Comparison of ENCODE assay signal across 10 cellular contexts in the genomic region with DNA sequence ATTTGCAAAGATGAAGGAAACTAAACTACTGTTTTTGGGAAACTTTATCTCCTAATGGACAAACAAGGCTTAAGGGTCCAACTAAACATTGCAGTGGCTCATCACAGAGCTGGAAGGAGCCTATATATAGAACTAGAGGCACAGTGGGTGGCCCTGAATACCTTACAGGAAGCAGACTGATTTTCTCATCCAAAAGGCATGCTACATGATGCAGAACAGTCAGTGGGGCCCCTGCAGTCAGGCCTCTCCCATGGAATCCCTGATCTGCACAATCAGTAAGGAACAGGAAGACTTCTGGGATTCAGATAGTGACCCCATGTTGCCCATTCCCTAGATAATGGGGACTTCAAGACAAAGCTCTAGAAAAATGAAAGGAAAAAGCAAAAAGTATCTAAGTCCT. TPM values are rescaled to one million over a fixed set of nuclear protein-coding genes. Genes with fewer than 3 reads are reported as not detected.
A peak's percentile ranks its signal among the peaks of the same experiment; 100 is the strongest.
DNase-seq lines count a peak whose midpoint lies in the region; ATAC-seq, FAIRE-seq and TF ChIP-seq lines count a peak whose summit lies in the region.
"Had no signal": no experiment of that assay in that cellular context is flagged by ENCODE, and none has a peak within 500 bp of the region (broad histone marks: within the 10 kb centered on the region; RNA-seq: fewer than 3 reads in every experiment).

No MANE protein-coding gene starts in this region.

- peak overlapping the region; percentile 84 for H3K4me2 ChIP-seq in A549

- TF ChIP-seq CTCF in A549 (IDR thresholded peaks at IDR 0.05) (no peak), fibroblast of the aortic adventitia (IDR thresholded peaks at IDR 0.05; ENCODE audit: insufficient read depth, low read length) (no peak), sigmoid colon (IDR thresholded peaks at IDR 0.05) (no peak), upper lobe of left lung (IDR thresholded peaks at IDR 0.05) (no peak)

- intact Hi-C loops in sigmoid colon (cut with DNase I), result no loop called here

- H3K4me1 ChIP-seq in A549, result peaks cover 22% of the 10 kb centered on the region; the same call in 2 of the 3 replicates
- H3K4me1 ChIP-seq in ES-I3 (ENCODE audit: insufficient read depth, low read length), result peaks cover 13% of the 10 kb centered on the region
- H3K4me1 ChIP-seq in SJSA1 (replicated peaks), result peaks cover 24% of the 10 kb centered on the region
- peaks cover 0 to 25% (median 15%) of the 10 kb centered on the region in 4 donors for H3K4me1 ChIP-seq in sigmoid colon
- H3K4me1 ChIP-seq in upper lobe of left lung, result peaks cover 11 to 27% (median 13%) of the 10 kb centered on the region in 4 donors

- peaks cover 17% of the 10 kb centered on the region for H3K36me3 ChIP-seq in ES-I3 (ENCODE audit: insufficient read depth, low read length)
- H3K36me3 ChIP-seq in SJSA1, result peaks cover 48% of the 10 kb centered on the region
- H3K36me3 ChIP-seq in sigmoid colon, result peaks cover 0 to 24% (median 2%) of the 10 kb centered on the region in 4 donors
- peaks cover 0 to 27% (median 6%) of the 10 kb centered on the region in 4 donors for H3K36me3 ChIP-seq in upper lobe of left lung
- H3K36me3 ChIP-seq: ovary had no signal

- no peak overlapping the region for H3K27ac ChIP-seq in A549
- H3K27ac ChIP-seq in SJSA1, result peak overlapping the region; percentile 78
- H3K27ac ChIP-seq in sigmoid colon, result no peak overlapping the region
- no peak overlapping the region for H3K27ac ChIP-seq in upper lobe of left lung
- H3K27ac ChIP-seq: ovary had no signal

- POLR2A ChIA-PET in A549 (lab: Yijun Ruan, JAX), result interaction anchor here (0.6 kb wide), 1 partner anchor 36 kb away, joined by 3 read pairs; no protein-coding TSS in a partner anchor

- peak in 1 of 2 experiments; percentile 61 for DNase-seq in A549 (ENCODE audit: low read depth in 1 of 2, low spot score in 1 of 2)
- DNase-seq in SJSA1 (ENCODE audit: low read depth in 1 of 2, low spot score in 2 of 2), result peak; percentile 90 to 92
- DNase-seq in fibroblast of the aortic adventitia (ENCODE audit: low read depth), result peak; percentile 53
- no peak for DNase-seq in sigmoid colon
- DNase-seq in upper lobe of left lung, result no peak
- DNase-seq: NCI-H2081 treated with DMSO at 0.1 percent for 48 hours, ovary had no signal

- H3K27me3 ChIP-seq in SJSA1 (replicated peaks) (no peaks in the 10 kb centered on the region), sigmoid colon (no peaks in the 10 kb centered on the region), upper lobe of left lung (no peaks in the 10 kb centered on the region)
- H3K27me3 ChIP-seq: ovary had no signal

- H3K9me3 ChIP-seq in A549 (no peaks in the 10 kb centered on the region), ES-I3 (ENCODE audit: control insufficient read depth, insufficient read depth, low read length) (no peaks in the 10 kb centered on the region), SJSA1 (replicated peaks) (no peaks in the 10 kb centered on the region), sigmoid colon (no peaks in the 10 kb centered on the region), upper lobe of left lung (no peaks in the 10 kb centered on the region)
- H3K9me3 ChIP-seq: ovary had no signal

- CTCF ChIA-PET in A549 (lab: Yijun Ruan, JAX), result interaction anchor here (1.5 to 1.8 kb wide), 2 partner anchors 29 to 826 kb away, joined by 4 to 5 read pairs; no protein-coding TSS in a partner anchor

- TF ChIP-seq RAD21 in A549 (conservative IDR thresholded peaks at IDR 0.05 in 1 of 2, IDR thresholded peaks at IDR 0.05 in 1 of 2), result no peak

- ATAC-seq in A549, result peak in 1 of 2 experiments; percentile 25; a peak in 2 of 6 replicates
- no peak for ATAC-seq in upper lobe of left lung (ENCODE audit: low FRiP score in 2 of 2)
- ATAC-seq in GM18517 (IDR thresholded peaks at IDR 0.05; ENCODE audit: unreplicated experiment), result no peak
- ATAC-seq in GM19035 (IDR thresholded peaks at IDR 0.05; ENCODE audit: unreplicated experiment), result no peak

- peak overlapping the region; percentile 20; the same call in 1 of the 2 replicates for H3K9ac ChIP-seq in ES-I3 (ENCODE audit: low read depth, low read length)

- TF ChIP-seq EP300 in A549 (IDR thresholded peaks at IDR 0.05) (no peak), sigmoid colon (IDR thresholded peaks at IDR 0.05) (no peak), upper lobe of left lung (IDR thresholded peaks at IDR 0.05) (no peak)

- H3K4me3 ChIP-seq in A549, result no peak overlapping the region
- H3K4me3 ChIP-seq in SJSA1, result no peak overlapping the region
- H3K4me3 ChIP-seq in fibroblast of the aortic adventitia (ENCODE audit: low read depth, low read length), result no peak overlapping the region
- H3K4me3 ChIP-seq in sigmoid colon, result no peak overlapping the region
- H3K4me3 ChIP-seq in upper lobe of left lung, result no peak overlapping the region
- H3K4me3 ChIP-seq: ovary had no signal

- no peak for FAIRE-seq in A549 (lab: Jason Lieb, UNC)

- TF ChIP-seq POLR2A in A549 (IDR thresholded peaks at IDR 0.05; ENCODE audit: low read length), result no peak
- no peak for TF ChIP-seq POLR2A in sigmoid colon (IDR thresholded peaks at IDR 0.05)
- TF ChIP-seq POLR2A in upper lobe of left lung (IDR thresholded peaks at IDR 0.05), result no peak

TF ChIP-seq in A549, 52 proteins besides CTCF, POLR2A, EP300 and RAD21:
- TF ChIP-seq HDAC2 (IDR thresholded peaks at IDR 0.05), result no peak
- TF ChIP-seq, protein P1, sequence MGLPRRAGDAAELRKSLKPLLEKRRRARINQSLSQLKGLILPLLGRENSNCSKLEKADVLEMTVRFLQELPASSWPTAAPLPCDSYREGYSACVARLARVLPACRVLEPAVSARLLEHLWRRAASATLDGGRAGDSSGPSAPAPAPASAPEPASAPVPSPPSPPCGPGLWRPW (IDR thresholded peaks at IDR 0.05), result no peak
- TF ChIP-seq ZFP36 (IDR thresholded peaks at IDR 0.05; ENCODE audit: borderline replicate concordance, partially characterized antibody), result no peak
- no peak for TF ChIP-seq SMC3 (IDR thresholded peaks at IDR 0.05)
- TF ChIP-seq EHF (CRISPR knock-in tag; IDR thresholded peaks at IDR 0.05), result no peak
- TF ChIP-seq, protein P2, sequence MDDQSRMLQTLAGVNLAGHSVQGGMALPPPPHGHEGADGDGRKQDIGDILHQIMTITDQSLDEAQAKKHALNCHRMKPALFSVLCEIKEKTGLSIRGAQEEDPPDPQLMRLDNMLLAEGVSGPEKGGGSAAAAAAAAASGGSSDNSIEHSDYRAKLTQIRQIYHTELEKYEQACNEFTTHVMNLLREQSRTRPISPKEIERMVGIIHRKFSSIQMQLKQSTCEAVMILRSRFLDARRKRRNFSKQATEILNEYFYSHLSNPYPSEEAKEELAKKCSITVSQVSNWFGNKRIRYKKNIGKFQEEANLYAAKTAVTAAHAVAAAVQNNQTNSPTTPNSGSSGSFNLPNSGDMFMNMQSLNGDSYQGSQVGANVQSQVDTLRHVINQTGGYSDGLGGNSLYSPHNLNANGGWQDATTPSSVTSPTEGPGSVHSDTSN (IDR thresholded peaks at IDR 0.05), result no peak
- TF ChIP-seq ZNF302 (CRISPR knock-in tag; IDR thresholded peaks at IDR 0.05), result no peak

RNA-seq across cellular contexts. Expression of a gene that starts 1.9 kb away (rescaled TPM):
- polyA plus RNA-seq in A549 (2011; rRNA removed), result 31.6 and 54.5 TPM in 2 replicates
- polyA plus RNA-seq in A549 (2012; cell fraction: cytosol; rRNA removed), result 8.0 and 9.2 TPM in 2 replicates
- polyA plus RNA-seq in A549 (2012; cell fraction: nucleus; rRNA removed), result 1.1 and 1.8 TPM in 2 replicates
- 32.4 to 35.3 TPM (median 32.5 TPM) in 3 replicates for polyA plus RNA-seq in A549 (2017; fragmentation: RNase III; extraction: RNeasy Plus Mini Kit Qiagen cat#74134 plus additional on column Dnase treatment)
- polyA minus RNA-seq in A549 (2011; rRNA and poly(A)+ RNA removed), result 2.4 and 3.0 TPM in 2 replicates
- total RNA-seq in SJSA1 (2014; rRNA removed; shearing (Covaris generic)), result 22.0 and 31.2 TPM in 2 replicates
- 5.9 and 9.3 TPM in 2 replicates for total RNA-seq in fibroblast of the aortic adventitia (ENCODE audit: low replicate concordance)
- 10 to 100 TPM in 1 of 4 donors, 1 to 10 TPM in 3; 5.0 to 10.3 (median 6.7) TPM for total RNA-seq in sigmoid colon
- polyA plus RNA-seq in sigmoid colon, result 10 to 100 TPM; 27.2 to 30.6 (median 27.5) TPM
- total RNA-seq in upper lobe of left lung, result 10 to 100 TPM in 2 of 6 donors, 1 to 10 TPM in 4; 2.1 to 18.5 (median 5.9) TPM

RNA-seq across cellular contexts. Expression of a gene that starts 37.4 kb away (rescaled TPM):
- polyA plus RNA-seq in A549 (2011; rRNA removed) (80.3 and 87.4 TPM in 2 replicates), A549 (2017; fragmentation: RNase III; extraction: RNeasy Plus Mini Kit Qiagen cat#74134 plus additional on column Dnase treatment) (53.7 to 63.2 TPM (median 55.9 TPM) in 3 replicates), sigmoid colon (100 to 1,000 TPM in 1 of 3 donors, 10 to 100 TPM in 2; 77.2 to 169 (median 78.7) TPM)
- polyA plus RNA-seq in A549 (2012; cell fraction: cytosol; rRNA removed), result 31.8 and 38.6 TPM in 2 replicates
- 21.0 and 41.8 TPM in 2 replicates for polyA plus RNA-seq in A549 (2012; cell fraction: nucleus; rRNA removed)
- polyA minus RNA-seq in A549 (2011; rRNA and poly(A)+ RNA removed), result 16.1 and 21.4 TPM in 2 replicates
- 162 and 206 TPM in 2 replicates for total RNA-seq in SJSA1 (2014; rRNA removed; shearing (Covaris generic))
- total RNA-seq in fibroblast of the aortic adventitia (ENCODE audit: low replicate concordance) (115 and 220 TPM in 2 replicates), sigmoid colon (100 to 1,000 TPM; 142 to 200 (median 160) TPM), upper lobe of left lung (100 to 1,000 TPM in 3 of 6 donors, 10 to 100 TPM in 3; 19.9 to 168 (median 114) TPM)

RNA-seq across cellular contexts. Expression of a gene that starts 56.6 kb away (rescaled TPM):
- polyA plus RNA-seq in A549 (2011; rRNA removed) (0.25 and 0.30 TPM in 2 replicates), A549 (2017; fragmentation: RNase III; extraction: RNeasy Plus Mini Kit Qiagen cat#74134 plus additional on column Dnase treatment) (0.06 to 0.16 TPM (median 0.12 TPM) in 3 replicates), sigmoid colon (1 to 10 TPM; 1.4 to 4.4 (median 1.8) TPM)
- polyA plus RNA-seq in A549 (2012; cell fraction: cytosol; rRNA removed), result 0.04 and 0.05 TPM in 2 replicates
- polyA plus RNA-seq in A549 (2012; cell fraction: nucleus; rRNA removed), result 0.05 and 0.06 TPM in 2 replicates
- 0.05 and 0.21 TPM in 2 replicates for polyA minus RNA-seq in A549 (2011; rRNA and poly(A)+ RNA removed)
- total RNA-seq in SJSA1 (2014; rRNA removed; shearing (Covaris generic)), result not detected in 2 replicates
- total RNA-seq in fibroblast of the aortic adventitia (ENCODE audit: low replicate concordance) (20.0 and 21.4 TPM in 2 replicates), sigmoid colon (10 to 100 TPM in 3 of 4 donors, 1 to 10 TPM in 1; 9.4 to 17.1 (median 15.5) TPM), upper lobe of left lung (10 to 100 TPM; 33.8 to 65.0 (median 39.7) TPM)

Comparison
In these comparisons a context has a peak if more than half of its experiments do, and no peak if none do; other contexts are left out.
1. DNase-seq: peak in SJSA1 (2 of 2) and fibroblast of the aortic adventitia (single experiment); none in sigmoid colon (single experiment) and upper lobe of left lung (0 of 2).
2. RNA of a gene that starts 56.6 kb away (total RNA-seq): 33.8 to 65.0 TPM in upper lobe of left lung, 20.0 to 21.4 TPM in fibroblast of the aortic adventitia and 9.4 to 17.1 TPM in sigmoid colon; not detected in SJSA1; every median in the first group is over 10 times any median in the second.